Comparison of ENCODE assay signal across 1 cellular context in the genomic region with DNA sequence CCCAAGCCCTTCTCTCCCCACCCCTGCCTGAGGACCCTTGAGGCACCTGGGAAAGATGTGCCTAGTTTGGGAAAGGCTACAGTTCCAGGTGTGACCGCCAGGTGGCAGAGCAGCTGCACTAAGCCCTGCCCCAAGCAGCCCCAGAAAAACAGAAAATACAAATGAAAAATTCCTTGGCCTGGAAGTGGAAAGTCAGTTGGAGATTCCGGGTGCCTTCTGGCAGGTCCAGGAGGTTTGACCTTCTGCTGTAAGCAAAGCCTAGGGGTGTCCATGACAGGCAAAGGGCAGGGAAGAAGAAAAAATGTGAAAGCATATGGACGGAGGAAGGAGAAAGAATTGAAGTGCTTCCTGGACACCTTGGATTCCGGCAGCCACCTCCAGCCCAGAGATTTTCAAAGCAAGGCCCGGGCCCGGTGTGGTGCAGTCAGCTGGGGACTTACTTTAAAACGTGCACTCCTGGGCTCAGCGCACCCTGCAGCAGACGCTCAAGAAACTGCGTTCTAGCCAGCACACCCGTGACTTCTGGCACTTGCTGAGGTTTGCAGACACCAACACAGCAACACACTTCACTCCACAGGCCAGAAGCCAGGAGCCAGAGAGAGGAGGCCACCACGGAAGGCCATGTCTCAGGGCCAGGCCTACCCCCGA.
TF ChIP-seq lines count a peak whose summit lies in the region.

No MANE protein-coding gene starts in this region.

TF ChIP-seq in GM12878, 131 proteins besides CTCF, POLR2A, EP300 and RAD21:
- TF ChIP-seq YY1 (IDR thresholded peaks at IDR 0.05; ENCODE audit: low read depth, low read length) = 0 out of 2 replicates have a peak, but pooled peaks have one; percentile 33
- no peak for TF ChIP-seq HCFC1 (IDR thresholded peaks at IDR 0.05; ENCODE audit: low read length)
- peak; percentile 88 for TF ChIP-seq SMC3 (IDR thresholded peaks at IDR 0.05; ENCODE audit: borderline replicate concordance, low read length)
